Comparison of ENCODE assay signal across 18 cellular contexts in the genomic region with DNA sequence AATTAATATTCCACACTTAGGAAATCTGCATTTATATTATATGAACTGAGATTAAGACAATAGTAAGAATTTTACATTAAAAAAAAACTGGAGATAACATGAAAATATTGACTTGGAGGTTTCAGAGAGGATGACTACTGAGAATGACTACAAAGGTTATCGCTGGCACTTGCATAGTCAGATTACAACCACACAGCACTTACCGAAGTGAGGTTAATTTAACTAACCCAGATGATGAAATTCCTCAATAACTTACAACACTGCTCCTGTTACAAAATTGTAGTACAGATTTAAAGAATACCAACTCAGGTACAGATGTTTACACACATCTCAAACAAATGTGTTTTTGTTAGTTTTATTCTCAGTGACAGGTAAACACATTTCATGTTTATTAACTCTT.
"Had no signal": no experiment of that assay in that cellular context is flagged by ENCODE, and none has a peak within 500 bp of the region (broad histone marks: within the 10 kb centered on the region; RNA-seq: fewer than 3 reads in every experiment).

No MANE protein-coding gene starts in this region.

- H3K9me3 ChIP-seq: adrenal gland, ovary had no signal

- ATAC-seq: left cardiac atrium; lower lobe of right lung; naive thymus-derived CD8-positive, alpha-beta T cell; sciatic nerve; stimulated activated naive B cell treated with anti-CD40 and anti-IgM and Interleukin-4, amounts not matched to agents 10 μg/mL and 1 μg/mL and 100 μg/mL, for 72 hours had no signal

- H3K27ac Mint-ChIP-seq: dendritic cell treated with granulocyte-macrophage colony-stimulating factor and Interleukin-4, amounts not matched to agents 40 ng/mL and 50 ng/mL, for 4 days; stimulated activated naive B cell treated with anti-CD40 and anti-IgM and Interleukin-4, amounts not matched to agents 10 μg/mL and 1 μg/mL and 100 μg/mL, for 72 hours; T-helper 1 cell treated with Interleukin-12 subunit alpha and Interleukin-12 subunit beta and Interleukin-4 antibody, amounts not matched to agents 30 μg/mL and 1 μg/mL, for 36 hours had no signal

- H3K27me3 Mint-ChIP-seq: dendritic cell treated with granulocyte-macrophage colony-stimulating factor and Interleukin-4, amounts not matched to agents 40 ng/mL and 50 ng/mL, for 4 days; naive thymus-derived CD8-positive, alpha-beta T cell; stimulated activated naive B cell treated with anti-CD40 and anti-IgM and Interleukin-4, amounts not matched to agents 10 μg/mL and 1 μg/mL and 100 μg/mL, for 72 hours had no signal

- DNase-seq: activated CD4-positive, alpha-beta T cell treated with anti-CD3 and anti-CD28 coated beads, Interleukin-2, amount 50 U/mL, for 48 hours; activated gamma-delta T cell treated with Interleukin-2 at 50 U/mL for 16 hours; adrenal gland; effector memory CD4-positive, alpha-beta T cell; esophagus squamous epithelium; hippocampal formation; left cardiac atrium; lower lobe of right lung; naive thymus-derived CD8-positive, alpha-beta T cell; ovary; stimulated activated CD4-positive, alpha-beta T cell treated with anti-CD3 and anti-CD28 coated beads, Interleukin-4, amount 100 ng/mL, for 24 hours; stimulated activated naive B cell treated with anti-CD40 and anti-IgM and Interleukin-4, amounts not matched to agents 10 μg/mL and 1 μg/mL and 100 μg/mL, for 72 hours; substantia nigra; tibial artery; WERI-Rb-1 had no signal

- H3K27ac ChIP-seq: adrenal gland, esophagus squamous epithelium, lower lobe of right lung, ovary, tibial artery, WERI-Rb-1 had no signal

- H3K4me3 Mint-ChIP-seq: dendritic cell treated with granulocyte-macrophage colony-stimulating factor and Interleukin-4, amounts not matched to agents 40 ng/mL and 50 ng/mL, for 4 days; naive thymus-derived CD8-positive, alpha-beta T cell; stimulated activated naive B cell treated with anti-CD40 and anti-IgM and Interleukin-4, amounts not matched to agents 10 μg/mL and 1 μg/mL and 100 μg/mL, for 72 hours; T-helper 1 cell treated with Interleukin-12 subunit alpha and Interleukin-12 subunit beta and Interleukin-4 antibody, amounts not matched to agents 30 μg/mL and 1 μg/mL, for 36 hours had no signal

- H3K36me3 ChIP-seq: adrenal gland, lower lobe of right lung, ovary, WERI-Rb-1 had no signal

- H3K4me1 ChIP-seq: adrenal gland, lower lobe of right lung had no signal

- H3K4me3 ChIP-seq: adrenal gland, esophagus squamous epithelium, lower lobe of right lung, ovary, tibial artery had no signal

- H3K27me3 ChIP-seq: adrenal gland, esophagus squamous epithelium, ovary, tibial artery had no signal
